8 cellular contexts compared by ENCODE assay signal in genomic region chr1:45303582-45304310, GRCh38. TPM values are rescaled to one million over a fixed set of nuclear protein-coding genes. Genes with fewer than 3 reads are reported as not detected.
DNase-seq lines count a peak whose midpoint lies in the region; ATAC-seq and TF ChIP-seq lines count a peak whose summit lies in the region.

No MANE protein-coding gene starts in this region.

- DNase-seq in D341Med (ENCODE audit: low spot score) (peak; percentile 97), NOMO-1 treated with dmso at 0.1 percent for 144 hours (lab: John Stamatoyannopoulos, UW; ENCODE audit: unreplicated experiment) (peak; percentile 92), endothelial cell (ENCODE audit: low spot score) (peak; percentile 95), mesothelial cell of epicardium (ENCODE audit: low spot score in 2 of 2, unreplicated experiment in 2 of 2) (peak; percentile 89 to 97)
- peak; percentile 97 for DNase-seq in activated CD8-positive, alpha-beta memory T cell treated with anti-CD3 and anti-CD28 coated beads, Interleukin-2, amount 50 U/mL, for 24 hours (ENCODE audit: extremely low read depth)
- DNase-seq in stimulated activated CD8-positive, alpha-beta memory T cell treated with anti-CD3 and anti-CD28 coated beads, Interleukin-15, amount 100 ng/mL, for 4 hours (ENCODE audit: low read depth in 2 of 2): peak; percentile 97 to 98

- H3K9me3 Mint-ChIP-seq in endothelial cell (ENCODE audit: unreplicated experiment) (no peaks in the 10 kb centered on the region), mesothelial cell of epicardium (no peaks in the 10 kb centered on the region)

- H3K9me3 ChIP-seq in HUES48 (ENCODE audit: control insufficient read depth, insufficient read depth, low read length): no peaks in the 10 kb centered on the region

- H3K9ac ChIP-seq in HUES48 (ENCODE audit: low read depth, low read length): peak overlapping the region; percentile 93

- no peaks in the 10 kb centered on the region for H3K27me3 ChIP-seq in HUES48 (ENCODE audit: control insufficient read depth, insufficient read depth, low read length)

- no peaks in the 10 kb centered on the region for H3K36me3 ChIP-seq in HUES48 (ENCODE audit: control insufficient read depth, insufficient read depth, low read length)

- H3K4me3 Mint-ChIP-seq in endothelial cell (ENCODE audit: unreplicated experiment) (peak overlapping the region; percentile 91), mesothelial cell of epicardium (peak overlapping the region; percentile 86)

- peak overlapping the region; percentile 92 for H3K27ac ChIP-seq in HUES48 (ENCODE audit: low read depth, low read length)

- peak; percentile 75 for ATAC-seq in GM21381 (IDR thresholded peaks at IDR 0.05; ENCODE audit: unreplicated experiment)

- H3K4me1 Mint-ChIP-seq in endothelial cell (ENCODE audit: unreplicated experiment): peaks cover 4% of the 10 kb centered on the region
- peaks cover 15% of the 10 kb centered on the region for H3K4me1 Mint-ChIP-seq in mesothelial cell of epicardium

- peak; percentile 46 for TF ChIP-seq CTCF in endothelial cell (IDR thresholded peaks at IDR 0.05; ENCODE audit: unreplicated experiment)
- TF ChIP-seq CTCF in mesothelial cell of epicardium (IDR thresholded peaks at IDR 0.05; ENCODE audit: unreplicated experiment): peak; percentile 33

- peaks cover 34% of the 10 kb centered on the region for H3K4me1 ChIP-seq in HUES48 (ENCODE audit: control insufficient read depth, insufficient read depth, low read length)

- H3K36me3 Mint-ChIP-seq in endothelial cell (ENCODE audit: low read depth, unreplicated experiment) (no peaks in the 10 kb centered on the region), mesothelial cell of epicardium (no peaks in the 10 kb centered on the region)

- H3K4me3 ChIP-seq in HUES48 (ENCODE audit: low read depth, low read length): peak overlapping the region; percentile 82

- H3K27ac Mint-ChIP-seq in endothelial cell (ENCODE audit: unreplicated experiment) (peak overlapping the region; percentile 89), mesothelial cell of epicardium (peak overlapping the region; percentile 97)

- H3K27me3 Mint-ChIP-seq in endothelial cell (ENCODE audit: unreplicated experiment) (peaks cover 7% of the 10 kb centered on the region), mesothelial cell of epicardium (ENCODE audit: low read depth) (no peaks in the 10 kb centered on the region)

RNA-seq across cellular contexts. Expression of gene HPDL, which starts 22.9 kb away (rescaled TPM):
- total RNA-seq in endothelial cell (ENCODE audit: unreplicated experiment) (2.5 TPM), mesothelial cell of epicardium (2.1 to 2.8 TPM (median 2.4 TPM) in 3 replicates)

RNA-seq across cellular contexts. Expression of gene TOE1, which starts 36.2 kb away (rescaled TPM):
- 9.7 TPM for total RNA-seq in endothelial cell (ENCODE audit: unreplicated experiment)
- 10.9 to 14.0 TPM (median 13.2 TPM) in 3 replicates for total RNA-seq in mesothelial cell of epicardium

RNA-seq across cellular contexts. Expression of gene MUTYH, which starts 36.5 kb away (rescaled TPM):
- total RNA-seq in endothelial cell (ENCODE audit: unreplicated experiment) (31.5 TPM), mesothelial cell of epicardium (39.5 to 43.1 TPM (median 43.0 TPM) in 3 replicates)

Comparison
In these comparisons a context has a peak if more than half of its experiments do, and no peak if none do; other contexts are left out.
1. Peak in every context shown above with its lines: DNase-seq, ATAC-seq, H3K4me3 ChIP-seq and H3K27ac ChIP-seq.